Comparison of ENCODE assay signal across 8 cellular contexts in genomic region chr17:49259663-49260010, GRCh38. TPM values are rescaled to one million over a fixed set of nuclear protein-coding genes. Genes with fewer than 3 reads are reported as not detected.
DNase-seq lines count a peak whose midpoint lies in the region; ATAC-seq and TF ChIP-seq lines count a peak whose summit lies in the region.

No MANE protein-coding gene starts in this region.

- H3K9me3 Mint-ChIP-seq in CD4-positive, alpha-beta T cell, result no peaks in the 10 kb centered on the region
- no peaks in the 10 kb centered on the region for H3K9me3 Mint-ChIP-seq in neural crest cell

- H3K4me3 Mint-ChIP-seq in CD4-positive, alpha-beta T cell, result peak overlapping the region; percentile 83
- peak overlapping the region; percentile 78 for H3K4me3 Mint-ChIP-seq in neural crest cell

- no peaks in the 10 kb centered on the region for H3K36me3 ChIP-seq in OCI-LY3 (replicated peaks; ENCODE audit: low read depth, low read length)

- no peak overlapping the region for H3K27ac Mint-ChIP-seq in CD4-positive, alpha-beta T cell
- no peak overlapping the region for H3K27ac Mint-ChIP-seq in neural crest cell (ENCODE audit: unreplicated experiment)

- CTCF ChIA-PET in CD4-positive, alpha-beta T cell (lab: Charles Lee), result interaction anchor here (0.9 kb wide), 1 partner anchor 31 kb away, joined by 3 read pairs; no protein-coding TSS in a partner anchor

- peak overlapping the region; percentile 43 for H3K9ac ChIP-seq in OCI-LY3 (ENCODE audit: low read length)

- intact Hi-C loops in CD4-positive, alpha-beta T cell (cut with DNase I, micrococcal nuclease), result no loop called here

- no peaks in the 10 kb centered on the region for H3K36me3 Mint-ChIP-seq in CD4-positive, alpha-beta T cell (ENCODE audit: low read depth)
- no peaks in the 10 kb centered on the region for H3K36me3 Mint-ChIP-seq in neural crest cell (ENCODE audit: low read depth)

- H3K4me2 ChIP-seq in OCI-LY3 (ENCODE audit: low read length), result peak overlapping the region; percentile 74

- no peaks in the 10 kb centered on the region for H4K20me1 ChIP-seq in OCI-LY3 (ENCODE audit: insufficient read depth, low read length)

- peaks cover 6% of the 10 kb centered on the region for H3K27me3 Mint-ChIP-seq in CD4-positive, alpha-beta T cell
- H3K27me3 Mint-ChIP-seq in neural crest cell (ENCODE audit: low read depth), result peaks cover 20% of the 10 kb centered on the region

- H3K9me3 ChIP-seq in CD4-positive, alpha-beta T cell (ENCODE audit: control insufficient read depth, low read length), result no peaks in the 10 kb centered on the region
- H3K9me3 ChIP-seq in OCI-LY3 (ENCODE audit: insufficient read depth, low read length), result no peaks in the 10 kb centered on the region

- peaks cover 8% of the 10 kb centered on the region for H3K27me3 ChIP-seq in CD4-positive, alpha-beta T cell (ENCODE audit: control insufficient read depth, insufficient read depth, low read length)
- H3K27me3 ChIP-seq in OCI-LY3 (ENCODE audit: low read depth, low read length), result no peaks in the 10 kb centered on the region

- POLR2A ChIA-PET in CD4-positive, alpha-beta T cell (lab: Charles Lee), result interaction anchor here (0.7 to 1.3 kb wide), 2 partner anchors 32 to 35 kb away, joined by 3 read pairs; no protein-coding TSS in a partner anchor

- H2AFZ ChIP-seq in OCI-LY3 (ENCODE audit: low read depth, low read length), result peak overlapping the region; percentile 67

- DNase-seq in CD4-positive, alpha-beta T cell, result no peak
- DNase-seq in epithelial cell of prostate (ENCODE audit: low read depth, low spot score) (no peak), neural crest cell (ENCODE audit: low read depth, low spot score) (no peak), iPS-NIHi11 (ENCODE audit: low spot score) (no peak), NCI-H2227 treated with DMSO at 0.1 percent for 48 hours (lab: John Stamatoyannopoulos, UW) (no peak)

- peaks cover 11% of the 10 kb centered on the region for H3K4me1 Mint-ChIP-seq in CD4-positive, alpha-beta T cell (ENCODE audit: low read depth)
- peaks cover 10% of the 10 kb centered on the region for H3K4me1 Mint-ChIP-seq in neural crest cell

- no peak for ATAC-seq in CD4-positive, alpha-beta T cell (ENCODE audit: poor library complexity)
- ATAC-seq in GM21619 (IDR thresholded peaks at IDR 0.05; ENCODE audit: unreplicated experiment) (no peak), GM21447 (IDR thresholded peaks at IDR 0.05; ENCODE audit: unreplicated experiment) (no peak)

- no peak overlapping the region for H3K27ac ChIP-seq in CD4-positive, alpha-beta T cell (ENCODE audit: low read depth, low read length)
- no peak overlapping the region for H3K27ac ChIP-seq in OCI-LY3 (ENCODE audit: low read length)
- peak overlapping the region; percentile 69 for H3K27ac ChIP-seq in epithelial cell of prostate

- no peak for TF ChIP-seq CTCF in CD4-positive, alpha-beta T cell (IDR thresholded peaks at IDR 0.05)
- no peak for TF ChIP-seq CTCF in OCI-LY3 (IDR thresholded peaks at IDR 0.05; ENCODE audit: low read depth, low read length)
- TF ChIP-seq CTCF in neural crest cell (conservative IDR thresholded peaks at IDR 0.05), result no peak

- H3K4me1 ChIP-seq in OCI-LY3 (ENCODE audit: low read length), result peaks cover 3% of the 10 kb centered on the region; the same call in 1 of the 2 replicates

- peak overlapping the region; percentile 69 for H3K4me3 ChIP-seq in OCI-LY3 (ENCODE audit: low read length)

- no peaks in the 10 kb centered on the region for H3K79me2 ChIP-seq in OCI-LY3 (ENCODE audit: low read length)

RNA-seq across cellular contexts. Expression of gene PHOSPHO1, which starts 29.1 kb away (rescaled TPM):
- not detected for total RNA-seq in CD4-positive, alpha-beta T cell
- total RNA-seq in neural crest cell, result not detected in 2 replicates

RNA-seq across cellular contexts. Expression of gene ABI3, which starts 49.1 kb away (rescaled TPM):
- 1 to 10 TPM; 5.6 to 5.8 TPM for total RNA-seq in CD4-positive, alpha-beta T cell
- total RNA-seq in neural crest cell, result 0.64 and 1.0 TPM in 2 replicates

RNA-seq across cellular contexts. Expression of gene GNGT2, which starts 49.3 kb away (rescaled TPM):
- 1 to 10 TPM; 2.3 to 2.4 TPM for total RNA-seq in CD4-positive, alpha-beta T cell
- total RNA-seq in neural crest cell, result not detected in 2 replicates
